28 cellular contexts compared by ENCODE assay signal in the genomic region with DNA sequence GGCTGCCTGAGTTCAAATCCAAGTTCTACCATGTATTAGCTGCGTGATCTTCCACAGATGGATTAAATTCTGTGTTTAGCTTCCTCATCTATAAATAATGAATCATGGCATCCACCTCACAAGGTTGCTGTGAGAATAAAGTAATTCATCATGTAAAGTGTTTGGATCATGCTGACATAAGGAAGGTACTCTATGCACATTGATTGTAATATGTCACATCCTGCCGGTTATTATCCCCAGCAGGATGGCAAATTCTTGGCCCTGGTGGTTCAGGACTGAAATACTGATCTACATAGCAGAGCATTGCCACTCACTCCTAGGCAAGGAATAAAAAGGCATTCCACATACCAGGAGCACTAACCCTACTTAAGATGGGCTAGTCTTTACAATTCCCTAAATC. TPM values are rescaled to one million over a fixed set of nuclear protein-coding genes. Genes with fewer than 3 reads are reported as not detected.
"Had no signal": no experiment of that assay in that cellular context is flagged by ENCODE, and none has a peak within 500 bp of the region (broad histone marks: within the 10 kb centered on the region; RNA-seq: fewer than 3 reads in every experiment).

No MANE protein-coding gene starts in this region.

- ATAC-seq: natural killer cell treated with Interleukin-12 subunit alpha and Interleukin-12 subunit beta and Interleukin-15 and Interleukin-18, amount 100 ng/mL, for 72 hours; right lobe of liver; stimulated activated naive CD8-positive, alpha-beta T cell treated with anti-CD3 and anti-CD28 coated beads, Interleukin-15, Interleukin-2, amounts not matched to agents 100 U/mL and 50 U/mL, for 24 hours had no signal

- H3K36me3 Mint-ChIP-seq: activated CD4-positive, alpha-beta memory T cell treated with anti-CD3 and anti-CD28 coated beads for 36 hours; activated naive CD4-positive, alpha-beta T cell treated with anti-CD3 and anti-CD28 coated beads, Interleukin-2, amount 10 ng/mL, durations not matched to agents 7 days and 5 days; activated naive CD8-positive, alpha-beta T cell treated with anti-CD3 and anti-CD28 coated beads, Interleukin-2, amount 10 ng/mL, durations not matched to agents 7 days and 5 days; immature natural killer cell; natural killer cell treated with Interleukin-12 subunit alpha and Interleukin-12 subunit beta and Interleukin-15 and Interleukin-18, amount 100 ng/mL, for 72 hours had no signal

- H3K4me1 Mint-ChIP-seq: activated CD4-positive, alpha-beta T cell treated with anti-CD3 and anti-CD28 coated beads, Interleukin-2, amount 10 ng/mL, durations not matched to agents 24 days and 14 days; activated naive CD4-positive, alpha-beta T cell treated with anti-CD3 and anti-CD28 coated beads, Interleukin-2, amount 10 ng/mL, durations not matched to agents 7 days and 5 days; activated naive CD8-positive, alpha-beta T cell treated with anti-CD3 and anti-CD28 coated beads, Interleukin-2, amount 10 ng/mL, durations not matched to agents 7 days and 5 days; immature natural killer cell had no signal

- FAIRE-seq: endothelial cell of umbilical vein, urothelium cell line had no signal

- H3K4me1 ChIP-seq: ascending aorta had no signal

- H3K27ac ChIP-seq: ascending aorta, brain microvascular endothelial cell, left ventricle myocardium inferior, right lobe of liver, testis, transverse colon, WERI-Rb-1 had no signal

- H3K4me3 ChIP-seq: ascending aorta, left ventricle myocardium inferior, lung, right lobe of liver, testis, transverse colon had no signal

- H3K9me3 Mint-ChIP-seq: activated CD4-positive, alpha-beta memory T cell treated with anti-CD3 and anti-CD28 coated beads for 36 hours; activated CD4-positive, alpha-beta T cell treated with anti-CD3 and anti-CD28 coated beads, Interleukin-2, amount 10 ng/mL, durations not matched to agents 24 days and 14 days; activated naive CD4-positive, alpha-beta T cell treated with anti-CD3 and anti-CD28 coated beads, Interleukin-2, amount 10 ng/mL, durations not matched to agents 7 days and 5 days; activated naive CD8-positive, alpha-beta T cell treated with anti-CD3 and anti-CD28 coated beads, Interleukin-2, amount 10 ng/mL, durations not matched to agents 7 days and 5 days; immature natural killer cell; natural killer cell treated with Interleukin-12 subunit alpha and Interleukin-12 subunit beta and Interleukin-15 and Interleukin-18, amount 100 ng/mL, for 72 hours had no signal

- H3K27ac Mint-ChIP-seq: activated CD4-positive, alpha-beta memory T cell treated with anti-CD3 and anti-CD28 coated beads for 36 hours; activated CD4-positive, alpha-beta T cell treated with anti-CD3 and anti-CD28 coated beads, Interleukin-2, amount 10 ng/mL, durations not matched to agents 24 days and 14 days; activated naive CD4-positive, alpha-beta T cell treated with anti-CD3 and anti-CD28 coated beads, Interleukin-2, amount 10 ng/mL, durations not matched to agents 7 days and 5 days; activated naive CD8-positive, alpha-beta T cell treated with anti-CD3 and anti-CD28 coated beads, Interleukin-2, amount 10 ng/mL, durations not matched to agents 7 days and 5 days; immature natural killer cell; natural killer cell treated with Interleukin-12 subunit alpha and Interleukin-12 subunit beta and Interleukin-15 and Interleukin-18, amount 100 ng/mL, for 72 hours had no signal

- DNase-seq: activated CD4-positive, alpha-beta memory T cell treated with anti-CD3 and anti-CD28 coated beads for 36 hours; activated CD4-positive, alpha-beta T cell treated with anti-CD3 and anti-CD28 coated beads, Interleukin-2, amount 10 ng/mL, durations not matched to agents 24 days and 14 days; activated CD4-positive, CD25-positive, alpha-beta regulatory T cell treated with anti-CD3 and anti-CD28 coated beads, Interleukin-2, amount 50 U/mL, for 72 hours; activated CD8-positive, alpha-beta memory T cell treated with anti-CD3 and anti-CD28 coated beads, Interleukin-2, amount 50 U/mL, for 4 hours; activated gamma-delta T cell; activated naive CD4-positive, alpha-beta T cell treated with anti-CD3 and anti-CD28 coated beads, Interleukin-2, amount 10 ng/mL, durations not matched to agents 7 days and 5 days; activated naive CD8-positive, alpha-beta T cell treated with anti-CD3 and anti-CD28 coated beads, Interleukin-2, amount 10 ng/mL, durations not matched to agents 7 days and 5 days; activated T-cell treated with anti-CD3 and anti-CD28 coated beads, Interleukin-2, amount 50 U/mL, for 1 hour; brain microvascular endothelial cell; caudate nucleus; foreskin fibroblast; head of caudate nucleus; hypothalamus; immature natural killer cell; left ventricle myocardium inferior; mesendoderm; right lobe of liver; stimulated activated CD4-positive, alpha-beta T cell treated with anti-CD3 and anti-CD28 coated beads, Interleukin-2, amount 100 ng/mL, for 48 hours; stimulated activated naive CD8-positive, alpha-beta T cell treated with anti-CD3 and anti-CD28 coated beads, Interleukin-15, Interleukin-2, amounts not matched to agents 100 U/mL and 50 U/mL, for 24 hours; T-helper 9 cell; testis; transverse colon; WERI-Rb-1 had no signal

- H3K27me3 ChIP-seq: ascending aorta, brain microvascular endothelial cell, right lobe of liver, testis, transverse colon had no signal

- H3K4me3 Mint-ChIP-seq: activated CD4-positive, alpha-beta memory T cell treated with anti-CD3 and anti-CD28 coated beads for 36 hours; activated CD4-positive, alpha-beta T cell treated with anti-CD3 and anti-CD28 coated beads, Interleukin-2, amount 10 ng/mL, durations not matched to agents 24 days and 14 days; activated naive CD4-positive, alpha-beta T cell treated with anti-CD3 and anti-CD28 coated beads, Interleukin-2, amount 10 ng/mL, durations not matched to agents 7 days and 5 days; activated naive CD8-positive, alpha-beta T cell treated with anti-CD3 and anti-CD28 coated beads, Interleukin-2, amount 10 ng/mL, durations not matched to agents 7 days and 5 days; immature natural killer cell; natural killer cell treated with Interleukin-12 subunit alpha and Interleukin-12 subunit beta and Interleukin-15 and Interleukin-18, amount 100 ng/mL, for 72 hours had no signal

- H3K9me3 ChIP-seq: ascending aorta, left ventricle myocardium inferior, right lobe of liver, testis, transverse colon had no signal

- H3K36me3 ChIP-seq: ascending aorta, brain microvascular endothelial cell, left ventricle myocardium inferior, right lobe of liver, transverse colon, WERI-Rb-1 had no signal

- H3K27me3 Mint-ChIP-seq: activated CD4-positive, alpha-beta T cell treated with anti-CD3 and anti-CD28 coated beads, Interleukin-2, amount 10 ng/mL, durations not matched to agents 24 days and 14 days; activated naive CD4-positive, alpha-beta T cell treated with anti-CD3 and anti-CD28 coated beads, Interleukin-2, amount 10 ng/mL, durations not matched to agents 7 days and 5 days had no signal

RNA-seq across cellular contexts. Expression of a gene that starts 40.8 kb away (rescaled TPM):
- total RNA-seq: activated CD4-positive, alpha-beta T cell treated with anti-CD3 and anti-CD28 coated beads, Interleukin-2, amount 10 ng/mL, durations not matched to agents 24 days and 14 days had no signal
